In genomic region chr5:64700765-64701164, GRCh38 we compare ENCODE assay signal across 32 cellular contexts. TPM values are rescaled to one million over a fixed set of nuclear protein-coding genes. Genes with fewer than 3 reads are reported as not detected.
"Had no signal": no experiment of that assay in that cellular context is flagged by ENCODE, and none has a peak within 500 bp of the region (broad histone marks: within the 10 kb centered on the region; RNA-seq: fewer than 3 reads in every experiment).

No MANE protein-coding gene starts in this region.

- H3K27me3 Mint-ChIP-seq: type B pancreatic cell had no signal

- H3K27me3 ChIP-seq: stomach, suprapubic skin, testis, thyroid gland, tibial artery, tibial nerve, transverse colon, upper lobe of left lung, uterus, vagina had no signal

- H3K27ac Mint-ChIP-seq: stimulated activated effector memory CD8-positive, alpha-beta T cell treated with anti-CD3 and anti-CD28 coated beads, Interleukin-12 subunit alpha, Interleukin-12 subunit beta, amount 100 ng/mL, for 72 hours; stimulated activated memory B cell treated with anti-CD40 and anti-IgM and Interleukin-4, amounts not matched to agents 10 μg/mL and 1 μg/mL and 100 μg/mL, for 72 hours; stimulated activated naive B cell treated with anti-CD40 and anti-IgM and Interleukin-4, amounts not matched to agents 10 μg/mL and 1 μg/mL and 100 μg/mL, for 72 hours; stimulated activated naive CD8-positive, alpha-beta T cell treated with anti-CD3 and anti-CD28 coated beads, Interleukin-15, amount 100 ng/mL, for 72 hours; stimulated activated naive CD8-positive, alpha-beta T cell treated with anti-CD3 and anti-CD28 coated beads, Interleukin-15, Interleukin-2, amounts not matched to agents 100 ng/mL and 50 ng/mL, for 24 hours; type B pancreatic cell had no signal

- H3K27ac ChIP-seq: stomach, suprapubic skin, testis, thoracic aorta, thyroid gland, tibial artery, tibial nerve, transverse colon, upper lobe of left lung, upper lobe of right lung, uterus, vagina had no signal

- H3K9me3 ChIP-seq: testis, thyroid gland, transverse colon, uterus, vagina had no signal

- H3K4me1 Mint-ChIP-seq: stimulated activated effector memory CD8-positive, alpha-beta T cell treated with anti-CD3 and anti-CD28 coated beads, Interleukin-12 subunit alpha, Interleukin-12 subunit beta, amount 100 ng/mL, for 72 hours; stimulated activated memory B cell treated with anti-CD40 and anti-IgM and Interleukin-4, amounts not matched to agents 10 μg/mL and 1 μg/mL and 100 μg/mL, for 72 hours; stimulated activated naive B cell treated with anti-CD40 and anti-IgM and Interleukin-4, amounts not matched to agents 10 μg/mL and 1 μg/mL and 100 μg/mL, for 72 hours; stimulated activated naive CD8-positive, alpha-beta T cell treated with anti-CD3 and anti-CD28 coated beads, Interleukin-15, amount 100 ng/mL, for 72 hours had no signal

- H3K36me3 ChIP-seq: stomach, suprapubic skin, thoracic aorta, thyroid gland, tibial artery, tibial nerve, transverse colon, upper lobe of left lung, upper lobe of right lung, uterus, vagina had no signal

- H3K4me3 ChIP-seq: stomach, suprapubic skin, testis, thoracic aorta, thyroid gland, tibial artery, tibial nerve, transverse colon, upper lobe of left lung, upper lobe of right lung, uterus, vagina had no signal

- DNase-seq: stimulated activated CD4-positive, alpha-beta T cell treated with anti-CD3 and anti-CD28 coated beads, Interleukin-2, amount 100 ng/mL, for 48 hours; stimulated activated CD4-positive, alpha-beta T cell treated with anti-CD3 and anti-CD28 coated beads, Interleukin-4, amount 100 ng/mL, for 1 hour; stimulated activated CD4-positive, alpha-beta T cell treated with anti-CD3 and anti-CD28 coated beads, Interleukin-4, amount 100 ng/mL, for 24 hours; stimulated activated CD4-positive, alpha-beta T cell treated with anti-CD3 and anti-CD28 coated beads, Interleukin-4, amount 100 ng/mL, for 4 hours; stimulated activated CD8-positive, alpha-beta memory T cell treated with anti-CD3 and anti-CD28 coated beads, Interleukin-4, amount 100 ng/mL, for 48 hours; stimulated activated naive B cell treated with anti-CD40 and anti-IgM and Interleukin-4, amounts not matched to agents 10 μg/mL and 1 μg/mL and 100 μg/mL, for 72 hours; stimulated activated naive CD4-positive, alpha-beta T cell; stimulated activated naive CD4-positive, alpha-beta T cell treated with Interleukin-2 at 50 U/mL for 16 hours; stimulated activated naive CD8-positive, alpha-beta T cell treated with anti-CD3 and anti-CD28 coated beads, Interleukin-15, amount 100 ng/mL, for 72 hours; stimulated activated naive CD8-positive, alpha-beta T cell treated with anti-CD3 and anti-CD28 coated beads, Interleukin-15, Interleukin-2, amounts not matched to agents 100 U/mL and 50 U/mL, for 24 hours; stomach; substantia nigra; testis; thyroid gland; tibial artery; transverse colon; trophoblast cell; upper lobe of left lung; upper lobe of right lung; uterus had no signal

- ATAC-seq: stimulated activated effector memory CD8-positive, alpha-beta T cell treated with anti-CD3 and anti-CD28 coated beads, Interleukin-12 subunit alpha, Interleukin-12 subunit beta, amount 100 ng/mL, for 72 hours; stimulated activated memory B cell treated with anti-CD40 and anti-IgM and Interleukin-4, amounts not matched to agents 10 μg/mL and 1 μg/mL and 100 μg/mL, for 72 hours; stimulated activated naive B cell treated with anti-CD40 and anti-IgM and Interleukin-4, amounts not matched to agents 10 μg/mL and 1 μg/mL and 100 μg/mL, for 72 hours; stimulated activated naive CD8-positive, alpha-beta T cell treated with anti-CD3 and anti-CD28 coated beads, Interleukin-15, amount 100 ng/mL, for 72 hours; stimulated activated naive CD8-positive, alpha-beta T cell treated with anti-CD3 and anti-CD28 coated beads, Interleukin-15, Interleukin-2, amounts not matched to agents 100 U/mL and 50 U/mL, for 24 hours; upper lobe of right lung had no signal

- H3K36me3 Mint-ChIP-seq: stimulated activated effector memory CD8-positive, alpha-beta T cell treated with anti-CD3 and anti-CD28 coated beads, Interleukin-12 subunit alpha, Interleukin-12 subunit beta, amount 100 ng/mL, for 72 hours; stimulated activated memory B cell treated with anti-CD40 and anti-IgM and Interleukin-4, amounts not matched to agents 10 μg/mL and 1 μg/mL and 100 μg/mL, for 72 hours; type B pancreatic cell had no signal

- H3K4me3 Mint-ChIP-seq: stimulated activated effector memory CD8-positive, alpha-beta T cell treated with anti-CD3 and anti-CD28 coated beads, Interleukin-12 subunit alpha, Interleukin-12 subunit beta, amount 100 ng/mL, for 72 hours; stimulated activated memory B cell treated with anti-CD40 and anti-IgM and Interleukin-4, amounts not matched to agents 10 μg/mL and 1 μg/mL and 100 μg/mL, for 72 hours; stimulated activated naive B cell treated with anti-CD40 and anti-IgM and Interleukin-4, amounts not matched to agents 10 μg/mL and 1 μg/mL and 100 μg/mL, for 72 hours; stimulated activated naive CD8-positive, alpha-beta T cell treated with anti-CD3 and anti-CD28 coated beads, Interleukin-15, amount 100 ng/mL, for 72 hours; stimulated activated naive CD8-positive, alpha-beta T cell treated with anti-CD3 and anti-CD28 coated beads, Interleukin-15, Interleukin-2, amounts not matched to agents 100 ng/mL and 50 ng/mL, for 24 hours; type B pancreatic cell had no signal

- H3K4me1 ChIP-seq: stomach, suprapubic skin, testis, thyroid gland, tibial artery, tibial nerve, transverse colon, upper lobe of left lung, upper lobe of right lung, uterus, vagina had no signal

- FAIRE-seq: urothelium cell line had no signal

RNA-seq across cellular contexts. Expression of gene SHISAL2B, which starts 10.5 kb away (rescaled TPM):
- total RNA-seq: stomach, subcutaneous adipose tissue, suprapubic skin, thoracic aorta, thyroid gland, tibial nerve, transverse colon, upper lobe of left lung, upper lobe of right lung, ureter, urinary bladder, uterus, vagina had no signal
- polyA plus RNA-seq: stomach, urinary bladder had no signal
